ENCODE assay signal across 8 cellular contexts in genomic region chr1:160097911-160098851, GRCh38. TPM values are rescaled to one million over a fixed set of nuclear protein-coding genes. Genes with fewer than 3 reads are reported as not detected.
DNase-seq lines count a peak whose midpoint lies in the region; ATAC-seq and TF ChIP-seq lines count a peak whose summit lies in the region.

A gene with protein sequence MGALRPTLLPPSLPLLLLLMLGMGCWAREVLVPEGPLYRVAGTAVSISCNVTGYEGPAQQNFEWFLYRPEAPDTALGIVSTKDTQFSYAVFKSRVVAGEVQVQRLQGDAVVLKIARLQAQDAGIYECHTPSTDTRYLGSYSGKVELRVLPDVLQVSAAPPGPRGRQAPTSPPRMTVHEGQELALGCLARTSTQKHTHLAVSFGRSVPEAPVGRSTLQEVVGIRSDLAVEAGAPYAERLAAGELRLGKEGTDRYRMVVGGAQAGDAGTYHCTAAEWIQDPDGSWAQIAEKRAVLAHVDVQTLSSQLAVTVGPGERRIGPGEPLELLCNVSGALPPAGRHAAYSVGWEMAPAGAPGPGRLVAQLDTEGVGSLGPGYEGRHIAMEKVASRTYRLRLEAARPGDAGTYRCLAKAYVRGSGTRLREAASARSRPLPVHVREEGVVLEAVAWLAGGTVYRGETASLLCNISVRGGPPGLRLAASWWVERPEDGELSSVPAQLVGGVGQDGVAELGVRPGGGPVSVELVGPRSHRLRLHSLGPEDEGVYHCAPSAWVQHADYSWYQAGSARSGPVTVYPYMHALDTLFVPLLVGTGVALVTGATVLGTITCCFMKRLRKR (minus strand): TSS chr1:160098619. CDS start chr1:160098472, 147 bp downstream.

- CTCF ChIA-PET in AG04449 (lab: Yijun Ruan, JAX), result interaction anchor here (0.8 to 6.8 kb wide), 11 partner anchors 11 to 278 kb away, joined by 3 to 100 read pairs (median 7); partner anchors contain the start of gene KCNJ9
- CTCF ChIA-PET in activated CD4-positive, alpha-beta memory T cell treated with anti-CD3 and anti-CD28 coated beads, Interleukin-2, amount 10 ng/mL, durations not matched to agents 7 days and 5 days (lab: Charles Lee), result interaction anchor here (0.7 to 6.5 kb wide), 7 partner anchors 9 to 193 kb away, joined by 3 to 84 read pairs (median 4); partner anchors contain the start of gene KCNJ9

- H3K4me1 Mint-ChIP-seq in activated CD4-positive, alpha-beta memory T cell treated with anti-CD3 and anti-CD28 coated beads, Interleukin-2, amount 10 ng/mL, durations not matched to agents 7 days and 5 days, result peaks cover 39% of the 10 kb centered on the region

- ATAC-seq in GM19023 (IDR thresholded peaks at IDR 0.05; ENCODE audit: unreplicated experiment) (peak; percentile 55), HG03196 (IDR thresholded peaks at IDR 0.05; ENCODE audit: unreplicated experiment) (peak; percentile 48)

- POLR2A ChIA-PET in AG04449 (lab: Yijun Ruan, JAX), result interaction anchor here (0.7 to 1.9 kb wide), 2 partner anchors 120 to 122 kb away, joined by 4 to 5 read pairs; no protein-coding TSS in a partner anchor
- POLR2A ChIA-PET in activated CD4-positive, alpha-beta memory T cell treated with anti-CD3 and anti-CD28 coated beads, Interleukin-2, amount 10 ng/mL, durations not matched to agents 7 days and 5 days (lab: Charles Lee), result interaction anchor here (0.6 to 2.1 kb wide), 12 partner anchors 11 to 244 kb away, joined by 3 to 14 read pairs (median 4); partner anchors contain the start of genes DCAF8 and TAGLN2

- H3K36me3 Mint-ChIP-seq in activated CD4-positive, alpha-beta memory T cell treated with anti-CD3 and anti-CD28 coated beads, Interleukin-2, amount 10 ng/mL, durations not matched to agents 7 days and 5 days (ENCODE audit: low read depth), result no peaks in the 10 kb centered on the region

- peak within 1 kb of the TSS; percentile 79 for H3K4me3 Mint-ChIP-seq in activated CD4-positive, alpha-beta memory T cell treated with anti-CD3 and anti-CD28 coated beads, Interleukin-2, amount 10 ng/mL, durations not matched to agents 7 days and 5 days

- peak within 1 kb of the TSS; percentile 75 for H3K27ac Mint-ChIP-seq in activated CD4-positive, alpha-beta memory T cell treated with anti-CD3 and anti-CD28 coated beads, Interleukin-2, amount 10 ng/mL, durations not matched to agents 7 days and 5 days

- no peaks in the 10 kb centered on the region for H3K9me3 Mint-ChIP-seq in activated CD4-positive, alpha-beta memory T cell treated with anti-CD3 and anti-CD28 coated beads, Interleukin-2, amount 10 ng/mL, durations not matched to agents 7 days and 5 days

- DNase-seq in AG04449 (ENCODE audit: low read depth, low spot score) (no peak), NCI-H748 (lab: John Stamatoyannopoulos, UW; ENCODE audit: unreplicated experiment) (peak; percentile 88), ecto neural progenitor cell (ENCODE audit: low spot score) (peak; percentile 97), lung microvascular endothelial cell (ENCODE audit: low read depth in 2 of 2) (peak; percentile 78 to 87)
- DNase-seq in activated CD4-positive, alpha-beta memory T cell treated with anti-CD3 and anti-CD28 coated beads, Interleukin-2, amount 10 ng/mL, durations not matched to agents 7 days and 5 days, result peak; percentile 94
- DNase-seq in stimulated activated CD4-positive, alpha-beta T cell treated with anti-CD3 and anti-CD28 coated beads, TNF-alpha, amount 100 ng/mL, for 48 hours (ENCODE audit: low read depth in 3 of 3), result peak; percentile 85 to 95 (median 86)

- no peak for TF ChIP-seq CTCF in AG04449 (IDR thresholded peaks at IDR 0.05; ENCODE audit: insufficient read depth, low read length, missing control alignments)

- peak within 1 kb of the TSS; percentile 72 for H3K4me3 ChIP-seq in AG04449 (ENCODE audit: low read depth, low read length)

- H3K27me3 Mint-ChIP-seq in activated CD4-positive, alpha-beta memory T cell treated with anti-CD3 and anti-CD28 coated beads, Interleukin-2, amount 10 ng/mL, durations not matched to agents 7 days and 5 days, result no peaks in the 10 kb centered on the region

RNA-seq across cellular contexts. Expression of the gene that starts here (rescaled TPM):
- total RNA-seq in activated CD4-positive, alpha-beta memory T cell treated with anti-CD3 and anti-CD28 coated beads, Interleukin-2, amount 10 ng/mL, durations not matched to agents 7 days and 5 days, result 10 to 100 TPM; 30.5 to 31.6 TPM
- 4.6 and 10.3 TPM in 2 replicates for total RNA-seq in lung microvascular endothelial cell
